ENCODE assay signal across 21 cellular contexts in the genomic region with DNA sequence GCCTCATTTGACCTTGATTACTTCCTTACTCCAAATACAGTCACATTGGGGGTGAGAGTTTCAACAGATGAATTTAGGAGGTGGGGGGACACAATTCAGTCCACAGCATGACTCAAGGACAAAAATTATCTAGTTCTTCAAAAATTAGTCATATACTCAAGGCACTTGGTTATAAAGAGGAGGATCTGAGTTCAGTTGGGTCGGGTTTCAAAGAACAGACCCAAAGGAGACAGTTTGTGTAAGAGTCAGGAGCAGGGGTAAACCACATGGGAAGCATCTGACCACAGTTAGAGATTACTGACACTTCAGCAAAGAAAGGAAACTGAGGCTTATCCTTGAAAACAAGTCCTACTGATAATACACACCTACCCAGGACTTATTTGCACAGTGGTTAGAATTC.
DNase-seq lines count a peak whose midpoint lies in the region; ATAC-seq, FAIRE-seq and TF ChIP-seq lines count a peak whose summit lies in the region.
"Had no signal": no experiment of that assay in that cellular context is flagged by ENCODE, and none has a peak within 500 bp of the region (broad histone marks: within the 10 kb centered on the region; RNA-seq: fewer than 3 reads in every experiment).

No MANE protein-coding gene starts in this region.

- H3K36me3 Mint-ChIP-seq in neural progenitor cell, result no peaks in the 10 kb centered on the region
- H3K36me3 Mint-ChIP-seq: CD8-positive, alpha-beta T cell had no signal

- H3K9me3 Mint-ChIP-seq in neural progenitor cell, result no peaks in the 10 kb centered on the region
- H3K9me3 Mint-ChIP-seq: CD8-positive, alpha-beta T cell had no signal

- H3K27ac ChIP-seq in kidney (ENCODE audit: low read depth in 2 of 2, low read length in 2 of 2) (no peak overlapping the region), neural progenitor cell (no peak overlapping the region)
- H3K27ac ChIP-seq: A549; BLaER1 treated with 17β-estradiol and CSF1 and Interleukin-3, amounts not matched to agents 10 nM and 100 nM; PC-9; RWPE1 had no signal

- no peaks in the 10 kb centered on the region for H4K20me1 ChIP-seq in neural progenitor cell (ENCODE audit: low read depth)
- H4K20me1 ChIP-seq: BLaER1 treated with 17β-estradiol and CSF1 and Interleukin-3, amounts not matched to agents 10 nM and 100 nM had no signal

- H3K4me3 Mint-ChIP-seq in neural progenitor cell, result no peak overlapping the region
- H3K4me3 Mint-ChIP-seq: CD8-positive, alpha-beta T cell had no signal

- intact Hi-C loops in kidney (cut with DNase I), result no loop called here

- H3K9me3 ChIP-seq in kidney (ENCODE audit: control insufficient read depth in 1 of 2, low read length in 2 of 2), result no peaks in the 10 kb centered on the region
- no peaks in the 10 kb centered on the region for H3K9me3 ChIP-seq in neural progenitor cell (ENCODE audit: low read depth)
- H3K9me3 ChIP-seq: A549; BLaER1 treated with 17β-estradiol and CSF1 and Interleukin-3, amounts not matched to agents 10 nM and 100 nM had no signal

- no peak overlapping the region for H3K4me2 ChIP-seq in neural progenitor cell
- H3K4me2 ChIP-seq: A549, PC-9 had no signal

- TF ChIP-seq CTCF in fibroblast of mammary gland (conservative IDR thresholded peaks at IDR 0.05; ENCODE audit: control insufficient read depth, insufficient read depth, low read depth, low read length) (no peak), kidney (IDR thresholded peaks at IDR 0.05; ENCODE audit: borderline replicate concordance, extremely low read depth, insufficient read depth) (no peak), neural progenitor cell (IDR thresholded peaks at IDR 0.05) (no peak)

- DNase-seq in EL, result peak; percentile 16
- peak; percentile 66 for DNase-seq in LHCN-M2 (ENCODE audit: low read depth)
- DNase-seq in fibroblast of mammary gland (ENCODE audit: low read depth), result peak; percentile 39
- peak; percentile 6 for DNase-seq in skeletal muscle cell (ENCODE audit: low read depth)
- DNase-seq in kidney, result no peak
- DNase-seq in neural progenitor cell (ENCODE audit: low spot score), result no peak
- DNase-seq in NCI-H524 treated with DMSO at 0.1 percent for 48 hours (lab: John Stamatoyannopoulos, UW), result no peak
- DNase-seq: Calu3; CD8-positive, alpha-beta T cell; DMS53; NCI-H1105 treated with DMSO at 0.1 percent for 48 hours; NCI-H1694 treated with DMSO at 0.1 percent for 48 hours; NCI-H524; PC-9; SIG-M5 had no signal

- ATAC-seq in HG03354 (IDR thresholded peaks at IDR 0.05; ENCODE audit: poor library complexity, severe bottlenecking, unreplicated experiment), result no peak
- ATAC-seq: A549; CD8-positive, alpha-beta T cell; K562 had no signal

- H3K27ac Mint-ChIP-seq in neural progenitor cell, result no peak overlapping the region
- H3K27ac Mint-ChIP-seq: CD8-positive, alpha-beta T cell had no signal

- H3K27me3 ChIP-seq in neural progenitor cell, result no peaks in the 10 kb centered on the region
- H3K27me3 ChIP-seq: BLaER1 treated with 17β-estradiol and CSF1 and Interleukin-3, amounts not matched to agents 10 nM and 100 nM had no signal

- H3K27me3 Mint-ChIP-seq in neural progenitor cell (ENCODE audit: insufficient read depth, low read depth), result no peaks in the 10 kb centered on the region

- no peak overlapping the region for H2AFZ ChIP-seq in neural progenitor cell (replicated peaks)
- H2AFZ ChIP-seq: PC-9 had no signal

- no peaks in the 10 kb centered on the region for H3K79me2 ChIP-seq in neural progenitor cell (ENCODE audit: low read depth)

- H3K4me1 ChIP-seq in kidney (ENCODE audit: control insufficient read depth in 1 of 2, insufficient read depth in 1 of 2, low read depth in 1 of 2, low read length in 2 of 2) (no peaks in the 10 kb centered on the region), neural progenitor cell (peaks cover 25% of the 10 kb centered on the region)
- H3K4me1 ChIP-seq: A549 had no signal

- peaks cover 6% of the 10 kb centered on the region for H3F3A ChIP-seq in neural progenitor cell (ENCODE audit: low read depth)

- no peak overlapping the region for H3K9ac ChIP-seq in kidney (ENCODE audit: low read length in 2 of 2)
- H3K9ac ChIP-seq in neural progenitor cell, result no peak overlapping the region
- H3K9ac ChIP-seq: BLaER1 treated with 17β-estradiol and CSF1 and Interleukin-3, amounts not matched to agents 10 nM and 100 nM had no signal

- no peak for FAIRE-seq in kidney (lab: Jason Lieb, UNC)
- FAIRE-seq: A549, H54, K562 had no signal

- H3K36me3 ChIP-seq in kidney (ENCODE audit: control insufficient read depth in 1 of 2, insufficient read depth in 2 of 2, low read length in 2 of 2), result no peaks in the 10 kb centered on the region
- no peaks in the 10 kb centered on the region for H3K36me3 ChIP-seq in neural progenitor cell
- H3K36me3 ChIP-seq: BLaER1 treated with 17β-estradiol and CSF1 and Interleukin-3, amounts not matched to agents 10 nM and 100 nM had no signal

- H3K4me3 ChIP-seq in fibroblast of mammary gland (ENCODE audit: control insufficient read depth, low read depth, low read length), result no peak overlapping the region
- no peak overlapping the region for H3K4me3 ChIP-seq in skeletal muscle cell (ENCODE audit: low read depth, low read length)
- no peak overlapping the region for H3K4me3 ChIP-seq in kidney (ENCODE audit: low read length in 2 of 2)
- no peak overlapping the region for H3K4me3 ChIP-seq in neural progenitor cell
- H3K4me3 ChIP-seq: A549; BLaER1 treated with 17β-estradiol and CSF1 and Interleukin-3, amounts not matched to agents 10 nM and 100 nM; K562; PC-9 had no signal

- H3K4me1 Mint-ChIP-seq in neural progenitor cell, result peaks cover 21% of the 10 kb centered on the region

Comparison
In these comparisons a context has a peak if more than half of its experiments do, and no peak if none do; other contexts are left out.
1. DNase-seq: peak in EL (single experiment), LHCN-M2 (single experiment), fibroblast of mammary gland (single experiment) and skeletal muscle cell (single experiment); none in kidney (single experiment), neural progenitor cell (single experiment) and NCI-H524 treated with DMSO at 0.1 percent for 48 hours (single experiment).